Comparison of ENCODE assay signal across 12 cellular contexts in genomic region chr20:33521461-33521860, GRCh38. TPM values are rescaled to one million over a fixed set of nuclear protein-coding genes. Genes with fewer than 3 reads are reported as not detected.
DNase-seq lines count a peak whose midpoint lies in the region; ATAC-seq lines count a peak whose summit lies in the region.
"Had no signal": no experiment of that assay in that cellular context is flagged by ENCODE, and none has a peak within 500 bp of the region (broad histone marks: within the 10 kb centered on the region; RNA-seq: fewer than 3 reads in every experiment).

No MANE protein-coding gene starts in this region.

- ATAC-seq in HG03432 (IDR thresholded peaks at IDR 0.05; ENCODE audit: unreplicated experiment) (no peak), HG02588 (IDR thresholded peaks at IDR 0.05; ENCODE audit: unreplicated experiment) (no peak), GM18520 (IDR thresholded peaks at IDR 0.05; ENCODE audit: unreplicated experiment) (no peak)
- ATAC-seq: activated T-cell treated with anti-CD3 and anti-CD28 coated beads, Interleukin-2, amount 50 U/mL, for 4 hours; gastroesophageal sphincter; stimulated activated naive CD8-positive, alpha-beta T cell treated with anti-CD3 and anti-CD28 coated beads, Interleukin-15, Interleukin-2, amounts not matched to agents 100 U/mL and 50 U/mL, for 24 hours had no signal

- DNase-seq in COLO668 (lab: John Stamatoyannopoulos, UW; ENCODE audit: unreplicated experiment), result peak; percentile 92
- DNase-seq in NCI-H1417 (lab: John Stamatoyannopoulos, UW), result peak; percentile 85 to 98 (median 88)
- DNase-seq in NCI-H2196 (lab: John Stamatoyannopoulos, UW; ENCODE audit: unreplicated experiment), result peak; percentile 82
- DNase-seq in SK-N-DZ (ENCODE audit: low spot score), result peak; percentile 35
- DNase-seq in cerebellar cortex (ENCODE audit: low spot score), result no peak
- DNase-seq: activated T-cell treated with anti-CD3 and anti-CD28 coated beads, Interleukin-2, amount 50 U/mL, for 4 hours; NCI-H226; stimulated activated naive CD8-positive, alpha-beta T cell treated with anti-CD3 and anti-CD28 coated beads, Interleukin-15, Interleukin-2, amounts not matched to agents 100 U/mL and 50 U/mL, for 24 hours had no signal

RNA-seq across cellular contexts. Expression of gene CBFA2T2, which starts 31.6 kb away (rescaled TPM):
- polyA plus RNA-seq in SK-N-DZ (2014; cell fraction: cytosol; rRNA removed), result 19.0 and 21.5 TPM in 2 replicates
- polyA plus RNA-seq in SK-N-DZ (2014; cell fraction: nucleus; rRNA removed), result 24.4 and 43.8 TPM in 2 replicates
